1 cellular context compared by ENCODE assay signal in genomic region chr19:46412034-46412982, GRCh38.
TF ChIP-seq lines count a peak whose summit lies in the region.

No MANE protein-coding gene starts in this region.

TF ChIP-seq in HepG2, 621 proteins besides CTCF, POLR2A, EP300 and RAD21:
- TF ChIP-seq AGO2 (optimal IDR thresholded peaks at IDR 0.05; ENCODE audit: low read depth, low read length) (no peak), TFE3 (CRISPR knock-in tag; IDR thresholded peaks at IDR 0.05) (no peak), ZNF263 (CRISPR knock-in tag; IDR thresholded peaks at IDR 0.05) (peak; percentile 57)
